In the genomic region with DNA sequence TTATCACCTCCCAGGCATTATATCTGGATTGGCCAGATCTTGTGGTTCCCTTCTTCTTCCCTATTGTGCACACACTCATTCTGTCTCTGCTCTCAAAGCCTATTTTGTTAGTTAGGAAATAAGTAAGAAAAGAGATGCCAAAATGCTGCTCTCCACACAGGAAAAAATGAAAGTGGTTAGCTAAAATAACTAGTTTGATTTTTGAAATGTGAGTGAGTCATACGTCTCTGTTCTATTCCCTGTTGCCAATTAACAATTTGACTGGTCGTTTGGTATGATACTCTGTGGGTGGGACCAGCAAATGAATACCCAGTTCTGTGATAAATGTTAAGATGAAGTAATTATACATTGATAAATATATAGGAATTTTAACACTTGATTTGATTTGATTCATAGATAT, we compare ENCODE assay signal across 13 cellular contexts. TPM values are rescaled to one million over a fixed set of nuclear protein-coding genes. Genes with fewer than 3 reads are reported as not detected.
A peak's percentile ranks its signal among the peaks of the same experiment; 100 is the strongest.
DNase-seq lines count a peak whose midpoint lies in the region; ATAC-seq and TF ChIP-seq lines count a peak whose summit lies in the region.
"Had no signal": no experiment of that assay in that cellular context is flagged by ENCODE, and none has a peak within 500 bp of the region (broad histone marks: within the 10 kb centered on the region; RNA-seq: fewer than 3 reads in every experiment).

No MANE protein-coding gene starts in this region.

- peaks cover 5 to 42% of the 10 kb centered on the region in 2 donors for H3K36me3 Mint-ChIP-seq in activated naive CD4-positive, alpha-beta T cell treated with anti-CD3 and anti-CD28 coated beads, Interleukin-2, amount 50 U/mL, for 72 hours
- peaks cover 31% of the 10 kb centered on the region for H3K36me3 Mint-ChIP-seq in activated T-helper 1 cell treated with anti-CD3 and anti-CD28 coated beads, Interleukin-12 subunit alpha, Interleukin-12 subunit beta, Interleukin-2, Interleukin-4 antibody, amounts not matched to agents 30 ng/mL and 10 ng/mL and 1 ng/mL, durations not matched to agents 14 hours and 24 hours and 36 hours (ENCODE audit: low read depth)

- H3K4me3 ChIP-seq in fibroblast of pulmonary artery (replicated peaks; ENCODE audit: low read depth, low read length): no peak overlapping the region
- no peak overlapping the region for H3K4me3 ChIP-seq in thoracic aorta
- H3K4me3 ChIP-seq: body of pancreas, ovary had no signal

- intact Hi-C loops in activated T-helper 1 cell treated with anti-CD3 and anti-CD28 coated beads, Interleukin-12 subunit alpha, Interleukin-12 subunit beta, Interleukin-2, Interleukin-4 antibody, amounts not matched to agents 30 ng/mL and 10 ng/mL and 1 ng/mL, durations not matched to agents 14 hours and 24 hours and 36 hours (cut with micrococcal nuclease): no loop called here
- intact Hi-C loops in Right ventricle myocardium superior (cut with DNase I): no loop called here

- peak overlapping the region in 1 of 2 donors; percentile 70 for H3K27ac Mint-ChIP-seq in activated naive CD4-positive, alpha-beta T cell treated with anti-CD3 and anti-CD28 coated beads, Interleukin-2, amount 50 U/mL, for 72 hours
- H3K27ac Mint-ChIP-seq in activated T-helper 1 cell treated with anti-CD3 and anti-CD28 coated beads, Interleukin-12 subunit alpha, Interleukin-12 subunit beta, Interleukin-2, Interleukin-4 antibody, amounts not matched to agents 30 ng/mL and 10 ng/mL and 1 ng/mL, durations not matched to agents 14 hours and 24 hours and 36 hours: peak overlapping the region; percentile 61

- no peak for DNase-seq in activated naive CD4-positive, alpha-beta T cell treated with anti-CD3 and anti-CD28 coated beads, Interleukin-2, amount 50 U/mL, for 72 hours (ENCODE audit: low spot score in 2 of 2)
- DNase-seq in activated naive CD4-positive, alpha-beta T cell (lab: John Stamatoyannopoulos, UW): no peak
- DNase-seq in activated T-helper 1 cell treated with anti-CD3 and anti-CD28 coated beads, Interleukin-12 subunit alpha, Interleukin-12 subunit beta, Interleukin-2, Interleukin-4 antibody, amounts not matched to agents 30 ng/mL and 10 ng/mL and 1 ng/mL, durations not matched to agents 14 hours and 24 hours and 36 hours (ENCODE audit: low spot score): no peak
- peak; percentile 62 for DNase-seq in fibroblast of pulmonary artery (ENCODE audit: low read depth)
- no peak for DNase-seq in thoracic aorta (ENCODE audit: low spot score)
- DNase-seq in Right ventricle myocardium superior: no peak
- no peak for DNase-seq in HuH-7 (ENCODE audit: low spot score)
- DNase-seq: body of pancreas; CD4-positive, alpha-beta memory T cell; mesendoderm; ovary; PC-3 had no signal

- H3K27me3 Mint-ChIP-seq in activated T-helper 1 cell treated with anti-CD3 and anti-CD28 coated beads, Interleukin-12 subunit alpha, Interleukin-12 subunit beta, Interleukin-2, Interleukin-4 antibody, amounts not matched to agents 30 ng/mL and 10 ng/mL and 1 ng/mL, durations not matched to agents 14 hours and 24 hours and 36 hours (ENCODE audit: insufficient read depth): no peaks in the 10 kb centered on the region
- H3K27me3 Mint-ChIP-seq: CD4-positive, alpha-beta memory T cell had no signal

- no peaks in the 10 kb centered on the region for H3K9me3 Mint-ChIP-seq in activated naive CD4-positive, alpha-beta T cell treated with anti-CD3 and anti-CD28 coated beads, Interleukin-2, amount 50 U/mL, for 72 hours
- H3K9me3 Mint-ChIP-seq in activated T-helper 1 cell treated with anti-CD3 and anti-CD28 coated beads, Interleukin-12 subunit alpha, Interleukin-12 subunit beta, Interleukin-2, Interleukin-4 antibody, amounts not matched to agents 30 ng/mL and 10 ng/mL and 1 ng/mL, durations not matched to agents 14 hours and 24 hours and 36 hours: no peaks in the 10 kb centered on the region
- H3K9me3 Mint-ChIP-seq: CD4-positive, alpha-beta memory T cell had no signal

- peaks cover 49% of the 10 kb centered on the region for H3K4me1 Mint-ChIP-seq in activated T-helper 1 cell treated with anti-CD3 and anti-CD28 coated beads, Interleukin-12 subunit alpha, Interleukin-12 subunit beta, Interleukin-2, Interleukin-4 antibody, amounts not matched to agents 30 ng/mL and 10 ng/mL and 1 ng/mL, durations not matched to agents 14 hours and 24 hours and 36 hours (ENCODE audit: low read depth)

- H3K27me3 ChIP-seq in thoracic aorta (replicated peaks; ENCODE audit: insufficient read depth): no peaks in the 10 kb centered on the region
- H3K27me3 ChIP-seq: body of pancreas, ovary had no signal

- no peaks in the 10 kb centered on the region for H3K4me1 ChIP-seq in thoracic aorta (ENCODE audit: control insufficient read depth in 1 of 2, low read depth in 2 of 2)
- H3K4me1 ChIP-seq: body of pancreas had no signal

- TF ChIP-seq CTCF in fibroblast of pulmonary artery (IDR thresholded peaks at IDR 0.05; ENCODE audit: low read length, missing control alignments) (no peak), thoracic aorta (IDR thresholded peaks at IDR 0.05) (no peak)

- no peak overlapping the region for H3K4me3 Mint-ChIP-seq in activated T-helper 1 cell treated with anti-CD3 and anti-CD28 coated beads, Interleukin-12 subunit alpha, Interleukin-12 subunit beta, Interleukin-2, Interleukin-4 antibody, amounts not matched to agents 30 ng/mL and 10 ng/mL and 1 ng/mL, durations not matched to agents 14 hours and 24 hours and 36 hours
- H3K4me3 Mint-ChIP-seq: CD4-positive, alpha-beta memory T cell had no signal

- H3K9me3 ChIP-seq in thoracic aorta: no peaks in the 10 kb centered on the region
- H3K9me3 ChIP-seq: body of pancreas, ovary had no signal

- H3K36me3 ChIP-seq in thoracic aorta: no peaks in the 10 kb centered on the region
- H3K36me3 ChIP-seq: ovary had no signal

- ATAC-seq in activated naive CD4-positive, alpha-beta T cell treated with anti-CD3 and anti-CD28 coated beads, Interleukin-2, amount 50 U/mL, for 72 hours: peak; percentile 66
- ATAC-seq in thoracic aorta (ENCODE audit: insufficient number of reproducible peaks, low FRiP score, low read depth) (peak; percentile 58), Right ventricle myocardium superior (ENCODE audit: poor library complexity) (no peak), GM19023 (IDR thresholded peaks at IDR 0.05; ENCODE audit: unreplicated experiment) (no peak)
- ATAC-seq: body of pancreas, PC-3 had no signal

- no peak overlapping the region for H3K27ac ChIP-seq in thoracic aorta
- H3K27ac ChIP-seq: body of pancreas, ovary had no signal

RNA-seq across cellular contexts. Expression of gene LMNB1, which starts 28.2 kb away (rescaled TPM):
- 100 to 1,000 TPM; 187 to 307 TPM for total RNA-seq in activated naive CD4-positive, alpha-beta T cell treated with anti-CD3 and anti-CD28 coated beads, Interleukin-2, amount 50 U/mL, for 72 hours
- total RNA-seq in activated T-helper 1 cell treated with anti-CD3 and anti-CD28 coated beads, Interleukin-12 subunit alpha, Interleukin-12 subunit beta, Interleukin-2, Interleukin-4 antibody, amounts not matched to agents 30 ng/mL and 10 ng/mL and 1 ng/mL, durations not matched to agents 14 hours and 24 hours and 36 hours: 200 and 209 TPM in 2 replicates
- 10 to 100 TPM; 12.7 to 15.9 TPM for total RNA-seq in thoracic aorta
- 2.6 TPM for total RNA-seq in Right ventricle myocardium superior

Comparison
In these comparisons a context has a peak if more than half of its experiments do, and no peak if none do; other contexts are left out.
1. ATAC-seq: peak in activated naive CD4-positive, alpha-beta T cell treated with anti-CD3 and anti-CD28 coated beads, Interleukin-2, amount 50 U/mL, for 72 hours (2 of 2) and thoracic aorta (single experiment); none in Right ventricle myocardium superior (single experiment) and GM19023 (single experiment).
2. RNA of gene LMNB1, which starts 28.2 kb away (total RNA-seq): 187 to 307 TPM in activated naive CD4-positive, alpha-beta T cell treated with anti-CD3 and anti-CD28 coated beads, Interleukin-2, amount 50 U/mL, for 72 hours and 200 to 209 TPM in activated T-helper 1 cell treated with anti-CD3 and anti-CD28 coated beads, Interleukin-12 subunit alpha, Interleukin-12 subunit beta, Interleukin-2, Interleukin-4 antibody, amounts not matched to agents 30 ng/mL and 10 ng/mL and 1 ng/mL, durations not matched to agents 14 hours and 24 hours and 36 hours; 12.7 to 15.9 TPM in thoracic aorta and 2.6 TPM in Right ventricle myocardium superior (single experiment); every median in the first group is over 10 times any median in the second.